ENCODE assay signal across 27 cellular contexts in the genomic region with DNA sequence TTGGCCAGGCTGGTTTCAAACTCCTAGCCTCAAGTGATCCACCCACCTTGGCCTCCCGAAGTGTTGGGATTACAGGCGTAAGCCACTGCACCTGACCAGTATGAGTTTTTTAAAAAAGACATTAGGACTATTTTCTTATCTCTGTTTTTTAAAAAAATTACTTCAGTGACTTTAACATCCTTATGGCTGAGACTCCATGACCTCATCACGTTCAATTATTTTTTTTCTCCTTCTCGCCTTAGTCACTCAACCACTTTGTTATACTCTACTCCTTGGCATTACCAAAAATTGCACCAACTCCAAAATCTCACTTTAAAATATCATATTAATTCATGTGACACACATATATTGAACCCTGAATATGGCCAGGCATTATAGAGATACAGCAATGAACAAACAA.
"Had no signal": no experiment of that assay in that cellular context is flagged by ENCODE, and none has a peak within 500 bp of the region (broad histone marks: within the 10 kb centered on the region; RNA-seq: fewer than 3 reads in every experiment).

No MANE protein-coding gene starts in this region.

- H3K4me1 ChIP-seq: colonic mucosa had no signal

- H3K4me3 ChIP-seq: colonic mucosa, esophagus squamous epithelium, gastrocnemius medialis, heart left ventricle, hepatocyte, left ventricle myocardium inferior, lower lobe of right lung, mucosa of descending colon had no signal

- DNase-seq: colonic mucosa; cortex of kidney; effector CD8-positive, alpha-beta T cell; effector memory CD8-positive, alpha-beta T cell; endodermal cell; erythroblast; esophagus squamous epithelium; foreskin fibroblast; foreskin melanocyte; gastrocnemius medialis; heart left ventricle; hypothalamus; immature natural killer cell; islet precursor cell; kidney; kidney glomerular epithelial cell; left colon; left ventricle myocardium inferior; lower lobe of right lung; mesenchymal stem cell; mucosa of descending colon had no signal

- H3K4me1 Mint-ChIP-seq: endodermal cell had no signal

- H3K4me3 Mint-ChIP-seq: dendritic cell treated with granulocyte-macrophage colony-stimulating factor and Interleukin-4, amounts not matched to agents 40 ng/mL and 50 ng/mL, for 4 days; effector memory CD8-positive, alpha-beta T cell; endodermal cell; immature natural killer cell; mesothelial cell of epicardium had no signal

- H3K27ac Mint-ChIP-seq: dendritic cell treated with granulocyte-macrophage colony-stimulating factor and Interleukin-4, amounts not matched to agents 40 ng/mL and 50 ng/mL, for 4 days; endodermal cell; mesothelial cell of epicardium had no signal

- ATAC-seq: effector memory CD8-positive, alpha-beta T cell; esophagus mucosa; gastrocnemius medialis; heart left ventricle; left colon; left lobe of liver; lower lobe of right lung; mucosa of descending colon had no signal

- H3K9me3 Mint-ChIP-seq: dendritic cell treated with granulocyte-macrophage colony-stimulating factor and Interleukin-4, amounts not matched to agents 40 ng/mL and 50 ng/mL, for 4 days; effector memory CD8-positive, alpha-beta T cell; immature natural killer cell had no signal

- H3K27me3 Mint-ChIP-seq: dendritic cell treated with granulocyte-macrophage colony-stimulating factor and Interleukin-4, amounts not matched to agents 40 ng/mL and 50 ng/mL, for 4 days; effector memory CD8-positive, alpha-beta T cell had no signal

- H3K36me3 ChIP-seq: colonic mucosa, esophagus squamous epithelium, gastrocnemius medialis, left ventricle myocardium inferior, lower lobe of right lung had no signal

- H3K9me3 ChIP-seq: colonic mucosa, esophagus squamous epithelium, gastrocnemius medialis, lower lobe of right lung, mucosa of descending colon had no signal

- H3K27ac ChIP-seq: colonic mucosa, epithelial cell of prostate, esophagus squamous epithelium, heart left ventricle, hepatocyte, left ventricle myocardium inferior, lower lobe of right lung had no signal
